Comparison of ENCODE assay signal across 6 cellular contexts in genomic region chr2:33235559-33235958, GRCh38.
DNase-seq lines count a peak whose midpoint lies in the region; ATAC-seq, FAIRE-seq and TF ChIP-seq lines count a peak whose summit lies in the region.
"Not testable (repeated sequence)": the region's sequence is repeated elsewhere in the genome, so short reads cannot be mapped to it uniquely, and the experiment has no call there.

No MANE protein-coding gene starts in this region.

- H2AFZ ChIP-seq in ACC112 (ENCODE audit: low read length, unreplicated experiment); Loucy (ENCODE audit: low read length): not testable (repeated sequence)

- not testable (repeated sequence) for H3K9me3 ChIP-seq in Loucy (ENCODE audit: insufficient read depth, low read depth, low read length); RWPE2 (ENCODE audit: severe bottlenecking); skeletal muscle satellite cell (replicated peaks; ENCODE audit: low read length)

- H3K9ac ChIP-seq in Loucy (ENCODE audit: low read depth, low read length, poor library complexity, severe bottlenecking): peak overlapping the region; percentile 48
- H3K9ac ChIP-seq in skeletal muscle satellite cell (ENCODE audit: low read depth, low read length): peak overlapping the region; percentile 59

- H3K9me2 ChIP-seq in Loucy (replicated peaks; ENCODE audit: low read depth, low read length): not testable (repeated sequence)

- H3K4me1 ChIP-seq in ACC112 (ENCODE audit: control insufficient read depth, insufficient read depth, low read length, unreplicated experiment) (peaks cover 37% of the 10 kb centered on the region), Loucy (ENCODE audit: insufficient read depth, low read length, poor library complexity, severe bottlenecking) (peaks cover 63% of the 10 kb centered on the region), RWPE2 (ENCODE audit: insufficient read depth, poor library complexity, severe bottlenecking) (peaks cover 50% of the 10 kb centered on the region), skeletal muscle satellite cell (ENCODE audit: control insufficient read depth, insufficient read depth, low read length) (peaks cover 51% of the 10 kb centered on the region)

- not testable (repeated sequence) for H4K20me1 ChIP-seq in Loucy (ENCODE audit: insufficient read depth, low read length, poor library complexity, severe bottlenecking)

- not testable (repeated sequence) for H3K79me2 ChIP-seq in ACC112 (ENCODE audit: control insufficient read depth, insufficient read depth, low read length, unreplicated experiment); Loucy (ENCODE audit: insufficient read depth, low read length)

- H3F3A ChIP-seq in Loucy (ENCODE audit: low read depth): not testable (repeated sequence)

- H3K36me3 ChIP-seq in ACC112 (ENCODE audit: insufficient read depth, low read length); Loucy (ENCODE audit: insufficient read depth, low read length); RWPE2 (ENCODE audit: low read depth); skeletal muscle satellite cell (ENCODE audit: insufficient read depth, low read length): not testable (repeated sequence)
- peaks cover 33% of the 10 kb centered on the region for H3K36me3 ChIP-seq in brain microvascular endothelial cell (replicated peaks)

- not testable (repeated sequence) for H3K27me3 ChIP-seq in ACC112 (ENCODE audit: insufficient read depth, low read length); Loucy (ENCODE audit: insufficient read depth, low read length, poor library complexity, severe bottlenecking); RWPE2 (ENCODE audit: insufficient read depth, poor library complexity, severe bottlenecking); brain microvascular endothelial cell (replicated peaks); skeletal muscle satellite cell (ENCODE audit: control insufficient read depth, insufficient read depth, low read length)

- H3K4me2 ChIP-seq in Loucy (ENCODE audit: low read depth, low read length, poor library complexity, severe bottlenecking); skeletal muscle satellite cell (ENCODE audit: low read length): not testable (repeated sequence)

- TF ChIP-seq CTCF in Loucy (conservative IDR thresholded peaks at IDR 0.05; ENCODE audit: low read length); RWPE2 (IDR thresholded peaks at IDR 0.05; ENCODE audit: poor library complexity, severe bottlenecking); brain microvascular endothelial cell (IDR thresholded peaks at IDR 0.05; ENCODE audit: low read depth, low read length, missing control alignments): not testable (repeated sequence)

- H3K4me3 ChIP-seq in ACC112 (ENCODE audit: low read depth, low read length); Loucy (ENCODE audit: low read length, poor library complexity, severe bottlenecking); RWPE2 (ENCODE audit: severe bottlenecking); brain microvascular endothelial cell (ENCODE audit: low read depth, low read length); skeletal muscle satellite cell (ENCODE audit: low read length): not testable (repeated sequence)

- peak overlapping the region; percentile 93 for H3K27ac ChIP-seq in ACC112 (ENCODE audit: low read depth, low read length)
- H3K27ac ChIP-seq in RWPE2 (ENCODE audit: poor library complexity, severe bottlenecking): peak overlapping the region; percentile 89
- peak overlapping the region; percentile 90 for H3K27ac ChIP-seq in brain microvascular endothelial cell

- ATAC-seq in RWPE2 (ENCODE audit: low read depth): not testable (repeated sequence)

- in situ Hi-C loops in brain microvascular endothelial cell (cut with HindIII; ENCODE audit: low pct_ligation_motif_present, low sequenced_read_pairs): not testable (repeated sequence)

- not testable (repeated sequence) for DNase-seq in HTR-8/SVneo (ENCODE audit: insufficient read length, low spot score); RWPE2 (ENCODE audit: low spot score); brain microvascular endothelial cell

- peak; percentile 51 for FAIRE-seq in HTR-8/SVneo (lab: Jason Lieb, UNC)
